ENCODE assay signal across 26 cellular contexts in the genomic region with DNA sequence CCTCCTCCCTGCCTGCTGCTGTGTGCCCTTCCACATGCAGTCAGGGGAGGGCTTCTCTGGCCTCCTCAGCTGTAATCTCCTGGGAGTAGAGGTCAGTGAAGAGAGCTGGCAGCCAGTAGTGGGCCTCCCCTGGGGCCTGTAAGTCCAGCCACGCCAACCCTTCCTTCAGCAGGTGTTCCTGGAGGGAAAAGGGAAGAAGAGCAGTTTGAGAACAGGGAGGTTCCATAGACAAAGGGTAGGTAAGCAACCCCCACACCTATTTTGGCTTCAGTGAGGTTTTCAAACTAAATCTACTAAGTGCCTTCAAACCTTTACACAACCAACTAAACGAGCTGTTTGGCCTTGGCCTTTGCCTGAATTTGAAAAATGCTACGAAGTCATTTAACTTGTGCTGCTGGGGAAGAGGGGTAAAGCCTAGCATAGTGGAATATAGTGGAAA. TPM values are rescaled to one million over a fixed set of nuclear protein-coding genes. Genes with fewer than 3 reads are reported as not detected.
DNase-seq lines count a peak whose midpoint lies in the region; ATAC-seq, FAIRE-seq and TF ChIP-seq lines count a peak whose summit lies in the region.
"Had no signal": no experiment of that assay in that cellular context is flagged by ENCODE, and none has a peak within 500 bp of the region (broad histone marks: within the 10 kb centered on the region; RNA-seq: fewer than 3 reads in every experiment).

No MANE protein-coding gene starts in this region.

- H3K4me3 ChIP-seq in hepatocyte: no peak overlapping the region
- H3K4me3 ChIP-seq: HAP-1, heart right ventricle, testis had no signal

- H3K9me2 ChIP-seq in hepatocyte (replicated peaks; ENCODE audit: insufficient read depth): no peaks in the 10 kb centered on the region

- no peak overlapping the region for H3K4me2 ChIP-seq in hepatocyte

- TF ChIP-seq CTCF in 22Rv1 (IDR thresholded peaks at IDR 0.05) (no peak), hepatocyte (IDR thresholded peaks at IDR 0.05; ENCODE audit: poor library complexity) (no peak), GM13976 (IDR thresholded peaks at IDR 0.05; ENCODE audit: borderline replicate concordance, control extremely low read depth, extremely low read depth, insufficient read depth, missing control alignments) (no peak)

- H4K20me1 ChIP-seq in hepatocyte (ENCODE audit: insufficient read depth, poor library complexity, severe bottlenecking): no peaks in the 10 kb centered on the region

- H3K27ac ChIP-seq in 22Rv1 (0 out of 2 replicates have a peak overlapping the region, but pooled peaks have one; percentile 33), hepatocyte (peak overlapping the region; percentile 23)
- H3K27ac ChIP-seq: neutrophil had no signal

- 80% methylated on average over 3 of the region's 3 CpGs for WGBS in hepatocyte (ENCODE audit: low lambda C conversion rate, missing lambda C conversion rate)

- DNase-seq in GM12892 (ENCODE audit: insufficient read length) (no peak), hepatocyte (ENCODE audit: low spot score) (no peak), NK-92 (lab: John Stamatoyannopoulos, UW; ENCODE audit: unreplicated experiment) (no peak), D341Med (ENCODE audit: low spot score) (no peak), GM13976 (ENCODE audit: low spot score) (no peak)
- DNase-seq in NK-92 treated with Interleukin-12 subunit alpha and Interleukin-12 subunit beta, amount 100 ng/mL, for 24 hours (lab: John Stamatoyannopoulos, UW): no peak
- DNase-seq: activated CD4-positive, alpha-beta T cell treated with anti-CD3 and anti-CD28 coated beads for 1 hour; effector CD8-positive, alpha-beta T cell; GDM1; heart right ventricle; kidney; mesendoderm; NCI-H1694 treated with DMSO at 0.1 percent for 48 hours; NCI-H524 treated with DMSO at 0.1 percent for 48 hours; RPMI8226; stimulated activated CD4-positive, alpha-beta T cell treated with anti-CD3 and anti-CD28 coated beads, Interleukin-2, amount 100 ng/mL, for 48 hours; testis had no signal

- ATAC-seq in SK-N-SH treated with all-trans-retinoic acid at 6 μM for 48 hours: peak; percentile 4; the same call in 2 of the 3 replicates
- ATAC-seq: heart right ventricle, sciatic nerve had no signal

- H3K9me3 ChIP-seq in hepatocyte (ENCODE audit: low read depth): no peaks in the 10 kb centered on the region
- H3K9me3 ChIP-seq: HAP-1, heart right ventricle, neutrophil, testis had no signal

- H3K27me3 ChIP-seq in hepatocyte: no peaks in the 10 kb centered on the region
- H3K27me3 ChIP-seq: heart right ventricle, neutrophil, testis had no signal

- H3K4me1 ChIP-seq in hepatocyte (ENCODE audit: insufficient read depth): no peaks in the 10 kb centered on the region
- H3K4me1 ChIP-seq: HAP-1 had no signal

- FAIRE-seq in GM12892 (lab: Jason Lieb, UNC): no peak
- FAIRE-seq: D721Med, kidney had no signal

- H3K36me3 ChIP-seq in hepatocyte (replicated peaks; ENCODE audit: insufficient read depth, low read depth): peaks cover 5% of the 10 kb centered on the region

- no peaks in the 10 kb centered on the region for H3K79me2 ChIP-seq in hepatocyte

- no peak overlapping the region for H2AFZ ChIP-seq in hepatocyte

- TF ChIP-seq POLR2A in GM12892 (IDR thresholded peaks at IDR 0.05; ENCODE audit: low read depth, low read length): peak; percentile 67; the same call in 1 of the 2 replicates

- in situ Hi-C loops in GM13976 (cut with MboI; ENCODE audit: low sequenced_read_pairs, unreplicated experiment): no loop called here

TF ChIP-seq in SK-N-SH treated with all-trans-retinoic acid at 6 μM for 48 hours, 23 proteins besides CTCF, POLR2A, EP300 and RAD21 (continues in another document):
- TF ChIP-seq CSRNP3 (CRISPR knock-in tag; IDR thresholded peaks at IDR 0.05): no peak
- no peak for TF ChIP-seq ISL1 (CRISPR knock-in tag; IDR thresholded peaks at IDR 0.05)
- TF ChIP-seq ESRRG (CRISPR knock-in tag; IDR thresholded peaks at IDR 0.05): no peak
- TF ChIP-seq, protein P1, sequence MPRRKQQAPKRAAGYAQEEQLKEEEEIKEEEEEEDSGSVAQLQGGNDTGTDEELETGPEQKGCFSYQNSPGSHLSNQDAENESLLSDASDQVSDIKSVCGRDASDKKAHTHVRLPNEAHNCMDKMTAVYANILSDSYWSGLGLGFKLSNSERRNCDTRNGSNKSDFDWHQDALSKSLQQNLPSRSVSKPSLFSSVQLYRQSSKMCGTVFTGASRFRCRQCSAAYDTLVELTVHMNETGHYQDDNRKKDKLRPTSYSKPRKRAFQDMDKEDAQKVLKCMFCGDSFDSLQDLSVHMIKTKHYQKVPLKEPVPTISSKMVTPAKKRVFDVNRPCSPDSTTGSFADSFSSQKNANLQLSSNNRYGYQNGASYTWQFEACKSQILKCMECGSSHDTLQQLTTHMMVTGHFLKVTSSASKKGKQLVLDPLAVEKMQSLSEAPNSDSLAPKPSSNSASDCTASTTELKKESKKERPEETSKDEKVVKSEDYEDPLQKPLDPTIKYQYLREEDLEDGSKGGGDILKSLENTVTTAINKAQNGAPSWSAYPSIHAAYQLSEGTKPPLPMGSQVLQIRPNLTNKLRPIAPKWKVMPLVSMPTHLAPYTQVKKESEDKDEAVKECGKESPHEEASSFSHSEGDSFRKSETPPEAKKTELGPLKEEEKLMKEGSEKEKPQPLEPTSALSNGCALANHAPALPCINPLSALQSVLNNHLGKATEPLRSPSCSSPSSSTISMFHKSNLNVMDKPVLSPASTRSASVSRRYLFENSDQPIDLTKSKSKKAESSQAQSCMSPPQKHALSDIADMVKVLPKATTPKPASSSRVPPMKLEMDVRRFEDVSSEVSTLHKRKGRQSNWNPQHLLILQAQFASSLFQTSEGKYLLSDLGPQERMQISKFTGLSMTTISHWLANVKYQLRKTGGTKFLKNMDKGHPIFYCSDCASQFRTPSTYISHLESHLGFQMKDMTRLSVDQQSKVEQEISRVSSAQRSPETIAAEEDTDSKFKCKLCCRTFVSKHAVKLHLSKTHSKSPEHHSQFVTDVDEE (CRISPR knock-in tag; IDR thresholded peaks at IDR 0.05): no peak
- TF ChIP-seq TCF4 (CRISPR knock-in tag; IDR thresholded peaks at IDR 0.05; ENCODE audit: borderline replicate concordance): no peak
- TF ChIP-seq TOX (CRISPR knock-in tag; IDR thresholded peaks at IDR 0.05; ENCODE audit: borderline replicate concordance): no peak
- no peak for TF ChIP-seq ZC3H10 (CRISPR knock-in tag; IDR thresholded peaks at IDR 0.05)
- TF ChIP-seq BACH2 (CRISPR knock-in tag; IDR thresholded peaks at IDR 0.05; ENCODE audit: borderline replicate concordance): no peak
- TF ChIP-seq OSR1 (CRISPR knock-in tag; IDR thresholded peaks at IDR 0.05): no peak
- TF ChIP-seq, protein P2, sequence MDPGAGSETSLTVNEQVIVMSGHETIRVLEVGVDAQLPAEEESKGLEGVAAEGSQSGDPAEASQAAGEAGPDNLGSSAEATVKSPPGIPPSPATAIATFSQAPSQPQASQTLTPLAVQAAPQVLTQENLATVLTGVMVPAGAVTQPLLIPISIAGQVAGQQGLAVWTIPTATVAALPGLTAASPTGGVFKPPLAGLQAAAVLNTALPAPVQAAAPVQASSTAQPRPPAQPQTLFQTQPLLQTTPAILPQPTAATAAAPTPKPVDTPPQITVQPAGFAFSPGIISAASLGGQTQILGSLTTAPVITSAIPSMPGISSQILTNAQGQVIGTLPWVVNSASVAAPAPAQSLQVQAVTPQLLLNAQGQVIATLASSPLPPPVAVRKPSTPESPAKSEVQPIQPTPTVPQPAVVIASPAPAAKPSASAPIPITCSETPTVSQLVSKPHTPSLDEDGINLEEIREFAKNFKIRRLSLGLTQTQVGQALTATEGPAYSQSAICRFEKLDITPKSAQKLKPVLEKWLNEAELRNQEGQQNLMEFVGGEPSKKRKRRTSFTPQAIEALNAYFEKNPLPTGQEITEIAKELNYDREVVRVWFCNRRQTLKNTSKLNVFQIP (CRISPR knock-in tag; IDR thresholded peaks at IDR 0.05; ENCODE audit: borderline replicate concordance, low read depth): no peak
- no peak for TF ChIP-seq ZFP3 (CRISPR knock-in tag; IDR thresholded peaks at IDR 0.05)
- TF ChIP-seq GLIS3 (CRISPR knock-in tag; IDR thresholded peaks at IDR 0.05): no peak
- no peak for TF ChIP-seq ARNTL (CRISPR knock-in tag; IDR thresholded peaks at IDR 0.05; ENCODE audit: borderline replicate concordance, low read depth)
- TF ChIP-seq ZNF70 (CRISPR knock-in tag; IDR thresholded peaks at IDR 0.05): no peak
- no peak for TF ChIP-seq CREB5 (CRISPR knock-in tag; IDR thresholded peaks at IDR 0.05; ENCODE audit: low read depth)
- TF ChIP-seq ZFP30 (CRISPR knock-in tag; IDR thresholded peaks at IDR 0.05): no peak

RNA-seq across cellular contexts. Expression of gene SNF8, which starts 14.2 kb away (rescaled TPM):
- polyA plus RNA-seq in GM12892 (2012; ENCODE audit: missing spikeins): 75.4 TPM
- 91.5 and 101 TPM in 2 replicates for total RNA-seq in hepatocyte
- 195 and 227 TPM in 2 replicates for polyA plus RNA-seq in hepatocyte

RNA-seq across cellular contexts. Expression of gene UBE2Z, which starts 22.2 kb away (rescaled TPM):
- 79.9 TPM for polyA plus RNA-seq in GM12892 (2012; ENCODE audit: missing spikeins)
- 62.3 and 63.3 TPM in 2 replicates for total RNA-seq in hepatocyte
- 66.7 and 73.7 TPM in 2 replicates for polyA plus RNA-seq in hepatocyte

RNA-seq across cellular contexts. Expression of gene ATP5MC1, which starts 37.9 kb away (rescaled TPM):
- polyA plus RNA-seq in GM12892 (2012; ENCODE audit: missing spikeins): 450 TPM
- 91.6 and 107 TPM in 2 replicates for total RNA-seq in hepatocyte
- polyA plus RNA-seq in hepatocyte: 197 and 223 TPM in 2 replicates

RNA-seq across cellular contexts. Expression of gene GIP, which starts 37.9 kb away (rescaled TPM):
- polyA plus RNA-seq in GM12892 (2012; ENCODE audit: missing spikeins): not detected
- total RNA-seq in hepatocyte: not detected in 2 replicates
- 2.3 TPM in 2 replicates for polyA plus RNA-seq in hepatocyte
- total RNA-seq: heart right ventricle, HT1080, kidney, M059J, sciatic nerve had no signal
- polyA plus RNA-seq: adipose tissue, heart right ventricle had no signal
